ENCODE assay signal across 13 cellular contexts in the genomic region with DNA sequence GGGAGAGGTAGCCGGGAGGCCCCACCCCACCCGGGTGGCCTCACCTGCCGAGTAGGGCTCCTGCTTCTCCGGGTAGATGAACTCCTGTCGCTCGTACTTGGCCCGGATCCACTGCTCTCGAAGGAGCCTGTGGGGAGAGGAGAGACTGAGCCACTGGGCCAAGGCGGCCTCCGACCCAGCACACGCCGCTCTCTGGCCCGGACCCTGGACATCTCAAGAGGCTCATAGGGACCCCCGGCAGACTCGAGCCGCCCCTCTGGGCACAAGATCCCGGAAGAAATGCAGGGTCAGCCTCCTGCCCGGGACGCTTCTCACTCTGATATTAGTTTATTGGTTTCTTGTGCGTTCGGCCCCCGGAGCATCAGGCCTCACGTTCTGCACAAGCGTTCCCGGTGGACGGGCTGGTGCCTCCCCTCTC. TPM values are rescaled to one million over a fixed set of nuclear protein-coding genes. Genes with fewer than 3 reads are reported as not detected.
DNase-seq lines count a peak whose midpoint lies in the region; ATAC-seq and TF ChIP-seq lines count a peak whose summit lies in the region.
"Had no signal": no experiment of that assay in that cellular context is flagged by ENCODE, and none has a peak within 500 bp of the region (broad histone marks: within the 10 kb centered on the region; RNA-seq: fewer than 3 reads in every experiment).

No MANE protein-coding gene starts in this region.

- peak; percentile 8 for DNase-seq in NCI-H345 (lab: John Stamatoyannopoulos, UW)
- DNase-seq in NCI-H345 treated with DMSO at 0.1 percent for 48 hours (lab: John Stamatoyannopoulos, UW; ENCODE audit: unreplicated experiment), result no peak
- peak; percentile 7 for DNase-seq in WTC11 (ENCODE audit: low spot score)
- DNase-seq in left ventricle myocardium superior, result peak; percentile 15
- DNase-seq in DMS53 treated with DMSO at 0.1 percent for 48 hours (lab: John Stamatoyannopoulos, UW; ENCODE audit: unreplicated experiment), result no peak
- DNase-seq: 8988T, mesendoderm, MV-4-11 had no signal

- CTCF ChIA-PET in WTC11 (lab: Charles Lee), result no interaction called here

- no peaks in the 10 kb centered on the region for H3K9me3 Mint-ChIP-seq in WTC11
- H3K9me3 Mint-ChIP-seq: CD4-positive, alpha-beta memory T cell had no signal

- no peak overlapping the region for H3K27ac Mint-ChIP-seq in WTC11

- ATAC-seq in WTC11 (no peak), left ventricle myocardium superior (no peak), HG03521 (IDR thresholded peaks at IDR 0.05; ENCODE audit: unreplicated experiment) (no peak), HG03025 (IDR thresholded peaks at IDR 0.05; ENCODE audit: low FRiP score, unreplicated experiment) (no peak)

- peak overlapping the region; percentile 29 for H3K4me3 ChIP-seq in rectal smooth muscle tissue (ENCODE audit: low read length)

- no peaks in the 10 kb centered on the region for H3K4me1 Mint-ChIP-seq in WTC11

- no peaks in the 10 kb centered on the region for H3K36me3 ChIP-seq in rectal smooth muscle tissue (ENCODE audit: control insufficient read depth, insufficient read depth, low read length)

- TF ChIP-seq CTCF in WTC11 (IDR thresholded peaks at IDR 0.05), result no peak

- peaks cover 9% of the 10 kb centered on the region for H3K4me1 ChIP-seq in rectal smooth muscle tissue (ENCODE audit: control insufficient read depth, insufficient read depth, low read length)
- H3K4me1 ChIP-seq: parathyroid adenoma had no signal

- no peaks in the 10 kb centered on the region for H3K27me3 Mint-ChIP-seq in WTC11 (ENCODE audit: low read depth)
- H3K27me3 Mint-ChIP-seq: CD4-positive, alpha-beta memory T cell had no signal

- H3K27me3 ChIP-seq in rectal smooth muscle tissue (ENCODE audit: control insufficient read depth, insufficient read depth, low read length), result no peaks in the 10 kb centered on the region

- POLR2A ChIA-PET in WTC11 (lab: Charles Lee), result no interaction called here

- no peak overlapping the region for H3K27ac ChIP-seq in rectal smooth muscle tissue (ENCODE audit: low read depth, low read length)
- H3K27ac ChIP-seq: parathyroid adenoma had no signal

- no peak overlapping the region for H3K9ac ChIP-seq in rectal smooth muscle tissue (ENCODE audit: low read length)
- H3K9ac ChIP-seq: parathyroid adenoma had no signal

- intact Hi-C loops in left ventricle myocardium superior (cut with micrococcal nuclease), result no loop called here

- no peaks in the 10 kb centered on the region for H3K36me3 Mint-ChIP-seq in WTC11
- H3K36me3 Mint-ChIP-seq: CD4-positive, alpha-beta memory T cell had no signal

- no peak overlapping the region for H3K4me3 Mint-ChIP-seq in WTC11

TF ChIP-seq in WTC11, 78 proteins besides CTCF, POLR2A, EP300 and RAD21:
- TF ChIP-seq SMAD4 (CRISPR knock-in tag; IDR thresholded peaks at IDR 0.05) (no peak), E2F1 (CRISPR knock-in tag; IDR thresholded peaks at IDR 0.05) (no peak)
- TF ChIP-seq, protein P1, sequence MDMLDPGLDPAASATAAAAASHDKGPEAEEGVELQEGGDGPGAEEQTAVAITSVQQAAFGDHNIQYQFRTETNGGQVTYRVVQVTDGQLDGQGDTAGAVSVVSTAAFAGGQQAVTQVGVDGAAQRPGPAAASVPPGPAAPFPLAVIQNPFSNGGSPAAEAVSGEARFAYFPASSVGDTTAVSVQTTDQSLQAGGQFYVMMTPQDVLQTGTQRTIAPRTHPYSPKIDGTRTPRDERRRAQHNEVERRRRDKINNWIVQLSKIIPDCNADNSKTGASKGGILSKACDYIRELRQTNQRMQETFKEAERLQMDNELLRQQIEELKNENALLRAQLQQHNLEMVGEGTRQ (CRISPR knock-in tag; IDR thresholded peaks at IDR 0.05), result no peak
- TF ChIP-seq, protein P2, sequence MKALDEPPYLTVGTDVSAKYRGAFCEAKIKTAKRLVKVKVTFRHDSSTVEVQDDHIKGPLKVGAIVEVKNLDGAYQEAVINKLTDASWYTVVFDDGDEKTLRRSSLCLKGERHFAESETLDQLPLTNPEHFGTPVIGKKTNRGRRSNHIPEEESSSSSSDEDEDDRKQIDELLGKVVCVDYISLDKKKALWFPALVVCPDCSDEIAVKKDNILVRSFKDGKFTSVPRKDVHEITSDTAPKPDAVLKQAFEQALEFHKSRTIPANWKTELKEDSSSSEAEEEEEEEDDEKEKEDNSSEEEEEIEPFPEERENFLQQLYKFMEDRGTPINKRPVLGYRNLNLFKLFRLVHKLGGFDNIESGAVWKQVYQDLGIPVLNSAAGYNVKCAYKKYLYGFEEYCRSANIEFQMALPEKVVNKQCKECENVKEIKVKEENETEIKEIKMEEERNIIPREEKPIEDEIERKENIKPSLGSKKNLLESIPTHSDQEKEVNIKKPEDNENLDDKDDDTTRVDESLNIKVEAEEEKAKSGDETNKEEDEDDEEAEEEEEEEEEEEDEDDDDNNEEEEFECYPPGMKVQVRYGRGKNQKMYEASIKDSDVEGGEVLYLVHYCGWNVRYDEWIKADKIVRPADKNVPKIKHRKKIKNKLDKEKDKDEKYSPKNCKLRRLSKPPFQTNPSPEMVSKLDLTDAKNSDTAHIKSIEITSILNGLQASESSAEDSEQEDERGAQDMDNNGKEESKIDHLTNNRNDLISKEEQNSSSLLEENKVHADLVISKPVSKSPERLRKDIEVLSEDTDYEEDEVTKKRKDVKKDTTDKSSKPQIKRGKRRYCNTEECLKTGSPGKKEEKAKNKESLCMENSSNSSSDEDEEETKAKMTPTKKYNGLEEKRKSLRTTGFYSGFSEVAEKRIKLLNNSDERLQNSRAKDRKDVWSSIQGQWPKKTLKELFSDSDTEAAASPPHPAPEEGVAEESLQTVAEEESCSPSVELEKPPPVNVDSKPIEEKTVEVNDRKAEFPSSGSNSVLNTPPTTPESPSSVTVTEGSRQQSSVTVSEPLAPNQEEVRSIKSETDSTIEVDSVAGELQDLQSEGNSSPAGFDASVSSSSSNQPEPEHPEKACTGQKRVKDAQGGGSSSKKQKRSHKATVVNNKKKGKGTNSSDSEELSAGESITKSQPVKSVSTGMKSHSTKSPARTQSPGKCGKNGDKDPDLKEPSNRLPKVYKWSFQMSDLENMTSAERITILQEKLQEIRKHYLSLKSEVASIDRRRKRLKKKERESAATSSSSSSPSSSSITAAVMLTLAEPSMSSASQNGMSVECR (CRISPR knock-in tag; IDR thresholded peaks at IDR 0.05; ENCODE audit: borderline replicate concordance), result no peak

RNA-seq across cellular contexts. Expression of gene ADAP1, which starts 34.5 kb away (rescaled TPM):
- total RNA-seq in WTC11 (2021) (4.3 to 7.2 TPM (median 4.5 TPM) in 3 replicates), left ventricle myocardium superior (10.2 TPM)

RNA-seq across cellular contexts. Expression of gene GET4, which starts 43.6 kb away (rescaled TPM):
- total RNA-seq in WTC11 (2021), result 73.0 to 82.0 TPM (median 73.4 TPM) in 3 replicates
- total RNA-seq in left ventricle myocardium superior, result 20.6 TPM

RNA-seq across cellular contexts. Expression of gene COX19, which starts 55.4 kb away (rescaled TPM):
- total RNA-seq in WTC11 (2021) (10.2 to 13.2 TPM (median 10.4 TPM) in 3 replicates), left ventricle myocardium superior (9.6 TPM)

Comparison
In these comparisons a context has a peak if more than half of its experiments do, and no peak if none do; other contexts are left out.
1. DNase-seq: peak in NCI-H345 (single experiment), WTC11 (single experiment) and left ventricle myocardium superior (single experiment); none in NCI-H345 treated with DMSO at 0.1 percent for 48 hours (single experiment) and DMS53 treated with DMSO at 0.1 percent for 48 hours (single experiment).